ENCODE assay signal across 31 cellular contexts in the genomic region with DNA sequence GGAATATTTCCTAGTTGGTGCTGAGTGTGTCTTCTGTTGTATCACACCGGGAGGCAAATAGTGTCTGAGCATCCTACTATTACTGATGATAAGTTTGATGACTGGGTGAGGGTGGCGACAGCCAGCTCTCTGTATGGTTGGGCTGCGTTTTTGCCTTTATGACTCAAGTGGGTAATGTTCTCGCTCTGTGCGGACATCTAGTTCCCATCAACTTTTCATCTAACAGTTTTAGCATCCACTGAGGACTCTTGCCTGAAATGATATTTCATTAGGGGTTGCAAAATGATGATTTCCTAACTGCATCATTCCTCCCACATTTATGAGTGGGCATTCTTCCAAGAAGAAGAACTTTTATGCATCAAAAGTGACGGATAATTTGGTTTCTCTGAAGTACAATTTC. TPM values are rescaled to one million over a fixed set of nuclear protein-coding genes. Genes with fewer than 3 reads are reported as not detected.
DNase-seq lines count a peak whose midpoint lies in the region; ATAC-seq and TF ChIP-seq lines count a peak whose summit lies in the region.
"Had no signal": no experiment of that assay in that cellular context is flagged by ENCODE, and none has a peak within 500 bp of the region (broad histone marks: within the 10 kb centered on the region; RNA-seq: fewer than 3 reads in every experiment).

No MANE protein-coding gene starts in this region.

- TF ChIP-seq CTCF in cardiac fibroblast (IDR thresholded peaks at IDR 0.05; ENCODE audit: low read depth, low read length) (no peak), left lung (IDR thresholded peaks at IDR 0.05) (no peak), gastrocnemius medialis (IDR thresholded peaks at IDR 0.05 in 4 of 5, conservative IDR thresholded peaks at IDR 0.05 in 1 of 5) (no peak)

- peak in 1 of 2 donors; percentile 33 for TF ChIP-seq POLR2A in gastrocnemius medialis (IDR thresholded peaks at IDR 0.05)

- H3K9me3 ChIP-seq in left lung: no peaks in the 10 kb centered on the region
- no peaks in the 10 kb centered on the region for H3K9me3 ChIP-seq in gastrocnemius medialis
- H3K9me3 ChIP-seq: adrenal gland, BLaER1, colonic mucosa, stomach, tibial artery had no signal

- intact Hi-C loops in left lung (cut with DNase I) (no loop called here), gastrocnemius medialis (cut with DNase I; ENCODE audit: low total_unique reads) (no loop called here)

- ATAC-seq in left lung: peak; percentile 23
- ATAC-seq in gastrocnemius medialis: peak; percentile 76 to 78
- ATAC-seq in GM19467 (IDR thresholded peaks at IDR 0.05; ENCODE audit: unreplicated experiment): no peak

- H3K4me3 ChIP-seq in cardiac fibroblast (replicated peaks in 1 of 2; ENCODE audit: low read depth in 2 of 2, low read length in 2 of 2) (no peak overlapping the region), left lung (no peak overlapping the region), gastrocnemius medialis (no peak overlapping the region)
- H3K4me3 ChIP-seq: adrenal gland, BLaER1, colonic mucosa, stomach, tibial artery had no signal

- H3K36me3 ChIP-seq in left lung (no peaks in the 10 kb centered on the region), gastrocnemius medialis (no peaks in the 10 kb centered on the region)
- H3K36me3 ChIP-seq: adrenal gland, BLaER1, colonic mucosa, stomach, tibial artery had no signal

- H3K4me1 ChIP-seq in left lung (peaks cover 0 to 8% of the 10 kb centered on the region in 2 donors), gastrocnemius medialis (peaks cover 0 to 3% of the 10 kb centered on the region in 2 donors)
- H3K4me1 ChIP-seq: adrenal gland, BLaER1, colonic mucosa, parathyroid adenoma had no signal

- H3K27me3 ChIP-seq in left lung (peaks cover 0 to 26% of the 10 kb centered on the region in 2 donors), gastrocnemius medialis (peaks cover 14 to 30% (median 22%) of the 10 kb centered on the region in 3 donors)
- H3K27me3 ChIP-seq: colonic mucosa had no signal

- H3K27ac ChIP-seq in left lung (no peak overlapping the region), gastrocnemius medialis (peak overlapping the region; percentile 50 to 69 (median 59))
- H3K27ac ChIP-seq: adrenal gland, BLaER1, colonic mucosa, epithelial cell of prostate, KMS-11, parathyroid adenoma had no signal

- in situ Hi-C loops in gastrocnemius medialis (cut with MboI; ENCODE audit: low sequenced_read_pairs in 4 of 4): no loop called here

- DNase-seq in EH (ENCODE audit: low read depth): peak; percentile 19
- peak; percentile 17 to 18 for DNase-seq in cardiac fibroblast (ENCODE audit: low read depth in 2 of 2)
- no peak for DNase-seq in left lung
- peak; percentile 18 to 64 for DNase-seq in gastrocnemius medialis
- DNase-seq in medulla oblongata (ENCODE audit: extremely low spot score): no peak
- no peak for DNase-seq in HuH-7.5 (ENCODE audit: low spot score)
- DNase-seq in NCI-H510A treated with DMSO at 0.1 percent for 48 hours (lab: John Stamatoyannopoulos, UW): no peak
- DNase-seq: activated CD4-positive, alpha-beta T cell treated with anti-CD3 and anti-CD28 coated beads, Interleukin-2, amount 50 U/mL, for 48 hours; activated naive CD4-positive, alpha-beta T cell treated with Interleukin-2 at 50 U/mL for 16 hours; adrenal gland; colonic mucosa; DMS53; effector CD8-positive, alpha-beta T cell; MM.1S; NCI-H1417; NCI-H2081; NCI-H345; NCI-H774; nephron progenitor cell; stimulated activated CD4-positive, alpha-beta T cell treated with anti-CD3 and anti-CD28 coated beads, Interleukin-1b, Interleukin-23, amount 100 ng/mL, for 48 hours; stimulated activated CD8-positive, alpha-beta memory T cell treated with anti-CD3 and anti-CD28 coated beads, Interleukin-4, amount 100 ng/mL, for 48 hours; stomach had no signal

RNA-seq across cellular contexts. Expression of a gene that starts 26.5 kb away (rescaled TPM):
- total RNA-seq in left lung (1 to 10 TPM; 3.7 to 3.9 TPM), gastrocnemius medialis (1 to 10 TPM; 1.9 to 8.5 (median 7.7) TPM)
- total RNA-seq: mononuclear cell; SK-MEL-5; T-helper 1 cell treated with Interleukin-12 subunit alpha and Interleukin-12 subunit beta and Interleukin-4 antibody, amounts not matched to agents 30 ng/mL and 1 ng/mL, for 36 hours had no signal

Comparison
In these comparisons a context has a peak if more than half of its experiments do, and no peak if none do; other contexts are left out.
1. DNase-seq: peak in EH (single experiment), cardiac fibroblast (2 of 2) and gastrocnemius medialis (2 of 2); none in left lung (0 of 2), medulla oblongata (single experiment), HuH-7.5 (single experiment) and NCI-H510A treated with DMSO at 0.1 percent for 48 hours (single experiment).
2. H3K27ac ChIP-seq: peak in gastrocnemius medialis (4 of 4); none in left lung (0 of 2).